Comparison of ENCODE assay signal across 2 cellular contexts in genomic region chr9:136685216-136685615, GRCh38.
TF ChIP-seq lines count a peak whose summit lies in the region.

No MANE protein-coding gene starts in this region.

TF ChIP-seq in SK-N-SH, 30 proteins besides CTCF, POLR2A, EP300 and RAD21 (continued from another document):
- no peak for TF ChIP-seq USF1 (IDR thresholded peaks at IDR 0.05; ENCODE audit: borderline replicate concordance, low read depth)
- TF ChIP-seq GABPA (IDR thresholded peaks at IDR 0.05; ENCODE audit: low read depth), result no peak
- TF ChIP-seq, protein P1, sequence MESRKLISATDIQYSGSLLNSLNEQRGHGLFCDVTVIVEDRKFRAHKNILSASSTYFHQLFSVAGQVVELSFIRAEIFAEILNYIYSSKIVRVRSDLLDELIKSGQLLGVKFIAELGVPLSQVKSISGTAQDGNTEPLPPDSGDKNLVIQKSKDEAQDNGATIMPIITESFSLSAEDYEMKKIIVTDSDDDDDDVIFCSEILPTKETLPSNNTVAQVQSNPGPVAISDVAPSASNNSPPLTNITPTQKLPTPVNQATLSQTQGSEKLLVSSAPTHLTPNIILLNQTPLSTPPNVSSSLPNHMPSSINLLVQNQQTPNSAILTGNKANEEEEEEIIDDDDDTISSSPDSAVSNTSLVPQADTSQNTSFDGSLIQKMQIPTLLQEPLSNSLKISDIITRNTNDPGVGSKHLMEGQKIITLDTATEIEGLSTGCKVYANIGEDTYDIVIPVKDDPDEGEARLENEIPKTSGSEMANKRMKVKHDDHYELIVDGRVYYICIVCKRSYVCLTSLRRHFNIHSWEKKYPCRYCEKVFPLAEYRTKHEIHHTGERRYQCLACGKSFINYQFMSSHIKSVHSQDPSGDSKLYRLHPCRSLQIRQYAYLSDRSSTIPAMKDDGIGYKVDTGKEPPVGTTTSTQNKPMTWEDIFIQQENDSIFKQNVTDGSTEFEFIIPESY (IDR thresholded peaks at IDR 0.05; ENCODE audit: borderline replicate concordance, low read depth), result no peak
- TF ChIP-seq YY1 (IDR thresholded peaks at IDR 0.05; ENCODE audit: low read depth), result no peak
- no peak for TF ChIP-seq RFX5 (IDR thresholded peaks at IDR 0.05; ENCODE audit: low read length)
- TF ChIP-seq, protein P2, sequence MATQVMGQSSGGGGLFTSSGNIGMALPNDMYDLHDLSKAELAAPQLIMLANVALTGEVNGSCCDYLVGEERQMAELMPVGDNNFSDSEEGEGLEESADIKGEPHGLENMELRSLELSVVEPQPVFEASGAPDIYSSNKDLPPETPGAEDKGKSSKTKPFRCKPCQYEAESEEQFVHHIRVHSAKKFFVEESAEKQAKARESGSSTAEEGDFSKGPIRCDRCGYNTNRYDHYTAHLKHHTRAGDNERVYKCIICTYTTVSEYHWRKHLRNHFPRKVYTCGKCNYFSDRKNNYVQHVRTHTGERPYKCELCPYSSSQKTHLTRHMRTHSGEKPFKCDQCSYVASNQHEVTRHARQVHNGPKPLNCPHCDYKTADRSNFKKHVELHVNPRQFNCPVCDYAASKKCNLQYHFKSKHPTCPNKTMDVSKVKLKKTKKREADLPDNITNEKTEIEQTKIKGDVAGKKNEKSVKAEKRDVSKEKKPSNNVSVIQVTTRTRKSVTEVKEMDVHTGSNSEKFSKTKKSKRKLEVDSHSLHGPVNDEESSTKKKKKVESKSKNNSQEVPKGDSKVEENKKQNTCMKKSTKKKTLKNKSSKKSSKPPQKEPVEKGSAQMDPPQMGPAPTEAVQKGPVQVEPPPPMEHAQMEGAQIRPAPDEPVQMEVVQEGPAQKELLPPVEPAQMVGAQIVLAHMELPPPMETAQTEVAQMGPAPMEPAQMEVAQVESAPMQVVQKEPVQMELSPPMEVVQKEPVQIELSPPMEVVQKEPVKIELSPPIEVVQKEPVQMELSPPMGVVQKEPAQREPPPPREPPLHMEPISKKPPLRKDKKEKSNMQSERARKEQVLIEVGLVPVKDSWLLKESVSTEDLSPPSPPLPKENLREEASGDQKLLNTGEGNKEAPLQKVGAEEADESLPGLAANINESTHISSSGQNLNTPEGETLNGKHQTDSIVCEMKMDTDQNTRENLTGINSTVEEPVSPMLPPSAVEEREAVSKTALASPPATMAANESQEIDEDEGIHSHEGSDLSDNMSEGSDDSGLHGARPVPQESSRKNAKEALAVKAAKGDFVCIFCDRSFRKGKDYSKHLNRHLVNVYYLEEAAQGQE (IDR thresholded peaks at IDR 0.05; ENCODE audit: low read depth, low read length), result no peak
- no peak for TF ChIP-seq ELF1 (IDR thresholded peaks at IDR 0.05)
- TF ChIP-seq EZH2phosphoT487 (IDR thresholded peaks at IDR 0.05; ENCODE audit: borderline replicate concordance, low read depth), result no peak

TF ChIP-seq in SK-N-SH treated with all-trans-retinoic acid at 6 μM for 48 hours, 23 proteins besides CTCF, POLR2A, EP300 and RAD21 (continued from another document):
- TF ChIP-seq PATZ1 (CRISPR knock-in tag; IDR thresholded peaks at IDR 0.05; ENCODE audit: borderline replicate concordance) (no peak), ZNF565 (CRISPR knock-in tag; conservative IDR thresholded peaks at IDR 0.05; ENCODE audit: low read depth) (no peak), ISL1 (CRISPR knock-in tag; IDR thresholded peaks at IDR 0.05) (no peak), ZNF70 (CRISPR knock-in tag; IDR thresholded peaks at IDR 0.05) (no peak), ZNF8 (CRISPR knock-in tag; IDR thresholded peaks at IDR 0.05) (no peak), CSDC2 (CRISPR knock-in tag; IDR thresholded peaks at IDR 0.05) (no peak), ARNTL (CRISPR knock-in tag; IDR thresholded peaks at IDR 0.05; ENCODE audit: borderline replicate concordance, low read depth) (no peak)
- TF ChIP-seq, protein P3, sequence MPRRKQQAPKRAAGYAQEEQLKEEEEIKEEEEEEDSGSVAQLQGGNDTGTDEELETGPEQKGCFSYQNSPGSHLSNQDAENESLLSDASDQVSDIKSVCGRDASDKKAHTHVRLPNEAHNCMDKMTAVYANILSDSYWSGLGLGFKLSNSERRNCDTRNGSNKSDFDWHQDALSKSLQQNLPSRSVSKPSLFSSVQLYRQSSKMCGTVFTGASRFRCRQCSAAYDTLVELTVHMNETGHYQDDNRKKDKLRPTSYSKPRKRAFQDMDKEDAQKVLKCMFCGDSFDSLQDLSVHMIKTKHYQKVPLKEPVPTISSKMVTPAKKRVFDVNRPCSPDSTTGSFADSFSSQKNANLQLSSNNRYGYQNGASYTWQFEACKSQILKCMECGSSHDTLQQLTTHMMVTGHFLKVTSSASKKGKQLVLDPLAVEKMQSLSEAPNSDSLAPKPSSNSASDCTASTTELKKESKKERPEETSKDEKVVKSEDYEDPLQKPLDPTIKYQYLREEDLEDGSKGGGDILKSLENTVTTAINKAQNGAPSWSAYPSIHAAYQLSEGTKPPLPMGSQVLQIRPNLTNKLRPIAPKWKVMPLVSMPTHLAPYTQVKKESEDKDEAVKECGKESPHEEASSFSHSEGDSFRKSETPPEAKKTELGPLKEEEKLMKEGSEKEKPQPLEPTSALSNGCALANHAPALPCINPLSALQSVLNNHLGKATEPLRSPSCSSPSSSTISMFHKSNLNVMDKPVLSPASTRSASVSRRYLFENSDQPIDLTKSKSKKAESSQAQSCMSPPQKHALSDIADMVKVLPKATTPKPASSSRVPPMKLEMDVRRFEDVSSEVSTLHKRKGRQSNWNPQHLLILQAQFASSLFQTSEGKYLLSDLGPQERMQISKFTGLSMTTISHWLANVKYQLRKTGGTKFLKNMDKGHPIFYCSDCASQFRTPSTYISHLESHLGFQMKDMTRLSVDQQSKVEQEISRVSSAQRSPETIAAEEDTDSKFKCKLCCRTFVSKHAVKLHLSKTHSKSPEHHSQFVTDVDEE (CRISPR knock-in tag; IDR thresholded peaks at IDR 0.05), result no peak
